1 cellular context compared by ENCODE assay signal in genomic region chr11:78158987-78159662, GRCh38.
TF ChIP-seq lines count a peak whose summit lies in the region.

No MANE protein-coding gene starts in this region.

TF ChIP-seq in SK-N-SH treated with all-trans-retinoic acid at 6 μM for 48 hours, 23 proteins besides CTCF, POLR2A, EP300 and RAD21 (continued from another document):
- TF ChIP-seq ESRRG (CRISPR knock-in tag; IDR thresholded peaks at IDR 0.05) (no peak), PATZ1 (CRISPR knock-in tag; IDR thresholded peaks at IDR 0.05; ENCODE audit: borderline replicate concordance) (no peak), ZC3H10 (CRISPR knock-in tag; IDR thresholded peaks at IDR 0.05) (no peak), SNAI2 (CRISPR knock-in tag; IDR thresholded peaks at IDR 0.05) (no peak), OSR1 (CRISPR knock-in tag; IDR thresholded peaks at IDR 0.05) (no peak)
